ENCODE assay signal across 1 cellular context in the genomic region with DNA sequence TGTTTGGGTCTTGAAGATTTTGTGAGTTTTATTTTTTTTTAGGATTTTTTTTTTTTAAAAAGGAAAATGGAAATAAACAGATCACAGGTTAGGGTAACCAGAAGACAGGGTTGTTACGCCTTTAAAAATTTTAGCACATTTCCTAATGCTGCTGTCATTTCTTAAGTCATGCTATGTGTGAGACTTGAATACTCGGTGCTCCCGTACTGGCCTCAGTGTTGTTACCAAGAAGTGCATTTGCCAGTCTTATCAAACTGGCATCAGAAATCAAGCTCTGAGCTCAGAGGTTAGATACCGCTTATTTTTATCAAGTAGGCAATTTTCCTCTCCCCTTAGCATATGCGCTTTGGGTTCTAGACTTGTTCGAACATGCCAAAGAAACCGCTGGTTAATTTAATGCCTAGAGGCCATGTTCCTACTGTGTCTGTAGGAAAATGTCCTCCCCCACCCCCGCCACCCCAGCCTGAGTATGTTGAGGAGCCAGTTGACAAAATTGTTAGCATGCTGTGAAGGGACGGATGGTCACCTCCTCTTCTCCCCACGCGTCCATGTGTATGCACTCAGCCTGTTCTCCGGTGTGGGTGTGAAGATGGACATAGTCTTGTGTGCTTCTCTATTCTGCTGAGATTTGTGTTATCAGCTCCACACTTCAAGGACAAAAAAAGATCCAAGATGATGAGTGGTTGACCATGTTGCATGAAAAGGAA.
TF ChIP-seq lines count a peak whose summit lies in the region.

No MANE protein-coding gene starts in this region.

TF ChIP-seq in WTC11, 78 proteins besides CTCF, POLR2A, EP300 and RAD21 (continued from another document):
- TF ChIP-seq FOXP1 (CRISPR knock-in tag; IDR thresholded peaks at IDR 0.05; ENCODE audit: borderline replicate concordance) (no peak), ZNF396 (CRISPR knock-in tag; IDR thresholded peaks at IDR 0.05; ENCODE audit: borderline replicate concordance) (no peak)
- TF ChIP-seq, protein P1, sequence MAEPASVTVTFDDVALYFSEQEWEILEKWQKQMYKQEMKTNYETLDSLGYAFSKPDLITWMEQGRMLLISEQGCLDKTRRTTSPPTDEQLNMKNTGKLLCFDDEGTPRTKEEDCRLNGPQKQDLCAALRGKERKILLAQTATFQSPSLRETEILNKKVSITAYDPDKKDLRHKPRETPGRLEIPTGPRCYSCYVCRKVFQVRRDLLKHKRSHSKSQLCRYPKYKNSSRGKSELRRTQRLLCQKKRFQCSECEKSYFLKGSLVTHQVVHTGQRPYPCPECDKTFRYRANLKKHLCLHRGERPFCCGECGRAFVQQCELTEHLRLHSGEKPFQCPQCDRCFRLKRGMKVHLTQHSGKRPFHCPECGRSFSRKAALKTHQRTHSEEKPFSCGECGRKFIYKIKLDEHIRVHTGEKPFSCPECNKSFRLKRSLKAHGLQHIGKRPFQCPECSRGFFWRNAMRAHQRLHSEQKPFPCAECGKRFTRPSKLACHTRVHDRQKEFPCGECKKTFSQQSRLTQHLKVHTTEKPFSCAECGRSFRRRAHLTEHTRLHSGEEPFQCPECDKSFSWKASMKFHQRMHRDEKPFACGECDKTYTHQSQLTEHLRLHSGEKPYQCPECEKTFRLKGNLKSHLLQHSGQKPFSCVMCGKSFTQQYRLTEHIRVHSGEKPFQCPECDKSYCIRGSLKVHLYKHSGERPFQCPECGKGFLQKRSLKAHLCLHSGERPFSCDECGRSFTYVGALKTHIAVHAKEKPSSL (CRISPR knock-in tag; conservative IDR thresholded peaks at IDR 0.05): no peak
- TF ChIP-seq, protein P2, sequence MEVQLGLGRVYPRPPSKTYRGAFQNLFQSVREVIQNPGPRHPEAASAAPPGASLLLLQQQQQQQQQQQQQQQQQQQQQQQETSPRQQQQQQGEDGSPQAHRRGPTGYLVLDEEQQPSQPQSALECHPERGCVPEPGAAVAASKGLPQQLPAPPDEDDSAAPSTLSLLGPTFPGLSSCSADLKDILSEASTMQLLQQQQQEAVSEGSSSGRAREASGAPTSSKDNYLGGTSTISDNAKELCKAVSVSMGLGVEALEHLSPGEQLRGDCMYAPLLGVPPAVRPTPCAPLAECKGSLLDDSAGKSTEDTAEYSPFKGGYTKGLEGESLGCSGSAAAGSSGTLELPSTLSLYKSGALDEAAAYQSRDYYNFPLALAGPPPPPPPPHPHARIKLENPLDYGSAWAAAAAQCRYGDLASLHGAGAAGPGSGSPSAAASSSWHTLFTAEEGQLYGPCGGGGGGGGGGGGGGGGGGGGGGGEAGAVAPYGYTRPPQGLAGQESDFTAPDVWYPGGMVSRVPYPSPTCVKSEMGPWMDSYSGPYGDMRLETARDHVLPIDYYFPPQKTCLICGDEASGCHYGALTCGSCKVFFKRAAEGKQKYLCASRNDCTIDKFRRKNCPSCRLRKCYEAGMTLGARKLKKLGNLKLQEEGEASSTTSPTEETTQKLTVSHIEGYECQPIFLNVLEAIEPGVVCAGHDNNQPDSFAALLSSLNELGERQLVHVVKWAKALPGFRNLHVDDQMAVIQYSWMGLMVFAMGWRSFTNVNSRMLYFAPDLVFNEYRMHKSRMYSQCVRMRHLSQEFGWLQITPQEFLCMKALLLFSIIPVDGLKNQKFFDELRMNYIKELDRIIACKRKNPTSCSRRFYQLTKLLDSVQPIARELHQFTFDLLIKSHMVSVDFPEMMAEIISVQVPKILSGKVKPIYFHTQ (CRISPR knock-in tag; IDR thresholded peaks at IDR 0.05): no peak
TF ChIP-seq in WTC11: peak in this region for 0.
